Comparison of ENCODE assay signal across 9 cellular contexts in genomic region chr13:112616586-112617381, GRCh38. TPM values are rescaled to one million over a fixed set of nuclear protein-coding genes. Genes with fewer than 3 reads are reported as not detected.
A peak's percentile ranks its signal among the peaks of the same experiment; 100 is the strongest.
DNase-seq lines count a peak whose midpoint lies in the region; ATAC-seq and TF ChIP-seq lines count a peak whose summit lies in the region.
"Had no signal": no experiment of that assay in that cellular context is flagged by ENCODE, and none has a peak within 500 bp of the region (broad histone marks: within the 10 kb centered on the region; RNA-seq: fewer than 3 reads in every experiment).

No MANE protein-coding gene starts in this region.

- in situ Hi-C loops in SK-MEL-5 (cut with HindIII; ENCODE audit: low pct_unique_long_range_greater_than_20kb, low sequenced_read_pairs) = no loop called here

- H3K4me3 ChIP-seq in GM12875 (ENCODE audit: low read depth, low read length) (no peak overlapping the region), fibroblast of the aortic adventitia (ENCODE audit: low read depth, low read length) (no peak overlapping the region), retinal pigment epithelial cell (ENCODE audit: low read length) (no peak overlapping the region)

- ATAC-seq in HG03457 (IDR thresholded peaks at IDR 0.05; ENCODE audit: unreplicated experiment) = peak; percentile 77
- ATAC-seq: naive thymus-derived CD8-positive, alpha-beta T cell had no signal

- DNase-seq in SK-MEL-5 (ENCODE audit: low read depth, low spot score) = peak; percentile 75
- peak; percentile 63 for DNase-seq in fibroblast of the aortic adventitia (ENCODE audit: low read depth)
- DNase-seq in retinal pigment epithelial cell (ENCODE audit: low read depth) = no peak
- DNase-seq in activated CD4-positive, CD25-positive, alpha-beta regulatory T cell treated with anti-CD3 and anti-CD28 coated beads, Interleukin-2, amount 50 U/mL, for 72 hours = no peak
- DNase-seq in nucleus accumbens (lab: John Stamatoyannopoulos, UW) = no peak

- TF ChIP-seq CTCF in C4-2B (conservative IDR thresholded peaks at IDR 0.05) (peak; percentile 80), GM12875 (IDR thresholded peaks at IDR 0.05; ENCODE audit: borderline replicate concordance, insufficient read depth, low read depth, low read length) (peak; percentile 75), fibroblast of the aortic adventitia (IDR thresholded peaks at IDR 0.05; ENCODE audit: insufficient read depth, low read length) (peak; percentile 69), retinal pigment epithelial cell (conservative IDR thresholded peaks at IDR 0.05; ENCODE audit: low read depth, low read length) (peak; percentile 78)

- no peak overlapping the region for H3K27ac ChIP-seq in C4-2B

RNA-seq across cellular contexts. Expression of gene TUBGCP3, which starts 28.8 kb away (rescaled TPM):
- total RNA-seq in SK-MEL-5 (2014; rRNA removed; shearing (Covaris generic)) = 16.8 and 17.1 TPM in 2 replicates
- polyA plus RNA-seq in SK-MEL-5 (2015; cell fraction: cytosol; rRNA removed) = 25.1 and 32.4 TPM in 2 replicates
- polyA plus RNA-seq in SK-MEL-5 (2015; cell fraction: nucleus; rRNA removed) = 36.5 and 44.3 TPM in 2 replicates
- 8.6 and 26.8 TPM in 2 replicates for total RNA-seq in fibroblast of the aortic adventitia (ENCODE audit: low replicate concordance)

Comparison
In these comparisons a context has a peak if more than half of its experiments do, and no peak if none do; other contexts are left out.
1. DNase-seq: peak in SK-MEL-5 (single experiment) and fibroblast of the aortic adventitia (single experiment); none in retinal pigment epithelial cell (single experiment), activated CD4-positive, CD25-positive, alpha-beta regulatory T cell treated with anti-CD3 and anti-CD28 coated beads, Interleukin-2, amount 50 U/mL, for 72 hours (single experiment) and nucleus accumbens (0 of 56).
2. Peak in every context shown above with its lines, with median percentiles within 50 percentile points of each other: CTCF ChIP-seq.